Comparison of ENCODE assay signal across 2 cellular contexts in the genomic region with DNA sequence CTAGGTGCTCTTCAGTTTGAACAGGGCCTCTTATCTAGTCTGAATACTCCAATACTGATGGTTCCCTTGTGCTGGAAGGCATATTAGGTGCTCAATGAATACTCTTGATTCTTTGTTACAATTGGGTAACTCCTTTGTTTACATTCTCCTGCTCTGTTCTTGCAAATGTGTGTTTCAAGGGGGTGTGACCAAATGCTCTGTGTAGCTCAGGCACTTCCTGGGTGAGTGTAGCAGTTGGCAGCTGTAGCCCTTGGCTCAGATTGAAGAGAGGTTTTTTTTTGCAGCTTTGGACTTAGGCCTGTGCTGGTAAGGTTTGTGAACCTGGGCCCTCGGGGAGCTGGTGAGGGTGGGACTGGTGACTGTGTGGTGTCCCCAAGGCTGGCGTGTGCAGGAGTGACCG.
TF ChIP-seq lines count a peak whose summit lies in the region.

No MANE protein-coding gene starts in this region.

TF ChIP-seq in A549, 52 proteins besides CTCF, POLR2A, EP300 and RAD21 (continued from another document):
- TF ChIP-seq, protein P1, sequence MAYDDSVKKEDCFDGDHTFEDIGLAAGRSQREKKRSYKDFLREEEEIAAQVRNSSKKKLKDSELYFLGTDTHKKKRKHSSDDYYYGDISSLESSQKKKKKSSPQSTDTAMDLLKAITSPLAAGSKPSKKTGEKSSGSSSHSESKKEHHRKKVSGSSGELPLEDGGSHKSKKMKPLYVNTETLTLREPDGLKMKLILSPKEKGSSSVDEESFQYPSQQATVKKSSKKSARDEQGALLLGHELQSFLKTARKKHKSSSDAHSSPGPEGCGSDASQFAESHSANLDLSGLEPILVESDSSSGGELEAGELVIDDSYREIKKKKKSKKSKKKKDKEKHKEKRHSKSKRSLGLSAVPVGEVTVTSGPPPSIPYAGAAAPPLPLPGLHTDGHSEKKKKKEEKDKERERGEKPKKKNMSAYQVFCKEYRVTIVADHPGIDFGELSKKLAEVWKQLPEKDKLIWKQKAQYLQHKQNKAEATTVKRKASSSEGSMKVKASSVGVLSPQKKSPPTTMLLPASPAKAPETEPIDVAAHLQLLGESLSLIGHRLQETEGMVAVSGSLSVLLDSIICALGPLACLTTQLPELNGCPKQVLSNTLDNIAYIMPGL (CRISPR knock-in tag; IDR thresholded peaks at IDR 0.05; ENCODE audit: borderline replicate concordance): no peak
- TF ChIP-seq ESRRA (IDR thresholded peaks at IDR 0.05; ENCODE audit: borderline replicate concordance, low read length): no peak
- TF ChIP-seq ZSCAN20 (CRISPR knock-in tag; IDR thresholded peaks at IDR 0.05): no peak
- no peak for TF ChIP-seq CBX8 (IDR thresholded peaks at IDR 0.05)
- TF ChIP-seq JUN (IDR thresholded peaks at IDR 0.05): no peak

TF ChIP-seq in HEK293, 187 proteins besides CTCF, POLR2A, EP300 and RAD21 (continued from another document):
- TF ChIP-seq, protein P2, sequence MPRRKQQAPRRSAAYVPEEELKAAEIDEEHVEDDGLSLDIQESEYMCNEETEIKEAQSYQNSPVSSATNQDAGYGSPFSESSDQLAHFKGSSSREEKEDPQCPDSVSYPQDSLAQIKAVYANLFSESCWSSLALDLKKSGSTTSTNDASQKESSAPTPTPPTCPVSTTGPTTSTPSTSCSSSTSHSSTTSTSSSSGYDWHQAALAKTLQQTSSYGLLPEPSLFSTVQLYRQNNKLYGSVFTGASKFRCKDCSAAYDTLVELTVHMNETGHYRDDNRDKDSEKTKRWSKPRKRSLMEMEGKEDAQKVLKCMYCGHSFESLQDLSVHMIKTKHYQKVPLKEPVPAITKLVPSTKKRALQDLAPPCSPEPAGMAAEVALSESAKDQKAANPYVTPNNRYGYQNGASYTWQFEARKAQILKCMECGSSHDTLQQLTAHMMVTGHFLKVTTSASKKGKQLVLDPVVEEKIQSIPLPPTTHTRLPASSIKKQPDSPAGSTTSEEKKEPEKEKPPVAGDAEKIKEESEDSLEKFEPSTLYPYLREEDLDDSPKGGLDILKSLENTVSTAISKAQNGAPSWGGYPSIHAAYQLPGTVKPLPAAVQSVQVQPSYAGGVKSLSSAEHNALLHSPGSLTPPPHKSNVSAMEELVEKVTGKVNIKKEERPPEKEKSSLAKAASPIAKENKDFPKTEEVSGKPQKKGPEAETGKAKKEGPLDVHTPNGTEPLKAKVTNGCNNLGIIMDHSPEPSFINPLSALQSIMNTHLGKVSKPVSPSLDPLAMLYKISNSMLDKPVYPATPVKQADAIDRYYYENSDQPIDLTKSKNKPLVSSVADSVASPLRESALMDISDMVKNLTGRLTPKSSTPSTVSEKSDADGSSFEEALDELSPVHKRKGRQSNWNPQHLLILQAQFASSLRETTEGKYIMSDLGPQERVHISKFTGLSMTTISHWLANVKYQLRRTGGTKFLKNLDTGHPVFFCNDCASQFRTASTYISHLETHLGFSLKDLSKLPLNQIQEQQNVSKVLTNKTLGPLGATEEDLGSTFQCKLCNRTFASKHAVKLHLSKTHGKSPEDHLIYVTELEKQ (tag by site-specific recombination; IDR thresholded peaks at IDR 0.05; ENCODE audit: borderline replicate concordance): no peak
- TF ChIP-seq, protein P3, sequence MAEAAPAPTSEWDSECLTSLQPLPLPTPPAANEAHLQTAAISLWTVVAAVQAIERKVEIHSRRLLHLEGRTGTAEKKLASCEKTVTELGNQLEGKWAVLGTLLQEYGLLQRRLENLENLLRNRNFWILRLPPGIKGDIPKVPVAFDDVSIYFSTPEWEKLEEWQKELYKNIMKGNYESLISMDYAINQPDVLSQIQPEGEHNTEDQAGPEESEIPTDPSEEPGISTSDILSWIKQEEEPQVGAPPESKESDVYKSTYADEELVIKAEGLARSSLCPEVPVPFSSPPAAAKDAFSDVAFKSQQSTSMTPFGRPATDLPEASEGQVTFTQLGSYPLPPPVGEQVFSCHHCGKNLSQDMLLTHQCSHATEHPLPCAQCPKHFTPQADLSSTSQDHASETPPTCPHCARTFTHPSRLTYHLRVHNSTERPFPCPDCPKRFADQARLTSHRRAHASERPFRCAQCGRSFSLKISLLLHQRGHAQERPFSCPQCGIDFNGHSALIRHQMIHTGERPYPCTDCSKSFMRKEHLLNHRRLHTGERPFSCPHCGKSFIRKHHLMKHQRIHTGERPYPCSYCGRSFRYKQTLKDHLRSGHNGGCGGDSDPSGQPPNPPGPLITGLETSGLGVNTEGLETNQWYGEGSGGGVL (tag by site-specific recombination; IDR thresholded peaks at IDR 0.05): no peak
- no peak for TF ChIP-seq ZNF266 (tag by site-specific recombination; IDR thresholded peaks at IDR 0.05; ENCODE audit: low read depth)
- no peak for TF ChIP-seq ZNF433 (tag by site-specific recombination; IDR thresholded peaks at IDR 0.05; ENCODE audit: low read depth)
- no peak for TF ChIP-seq YY1 (tag by site-specific recombination; IDR thresholded peaks at IDR 0.05)
- TF ChIP-seq KLF9 (tag by site-specific recombination; IDR thresholded peaks at IDR 0.05; ENCODE audit: low read depth): 0 out of 2 replicates have a peak, but pooled peaks have one; percentile 9
- no peak for TF ChIP-seq ZNF549 (tag by site-specific recombination; IDR thresholded peaks at IDR 0.05)
- no peak for TF ChIP-seq ZEB2 (tag by site-specific recombination; IDR thresholded peaks at IDR 0.05)
